1 cellular context compared by ENCODE assay signal in the genomic region with DNA sequence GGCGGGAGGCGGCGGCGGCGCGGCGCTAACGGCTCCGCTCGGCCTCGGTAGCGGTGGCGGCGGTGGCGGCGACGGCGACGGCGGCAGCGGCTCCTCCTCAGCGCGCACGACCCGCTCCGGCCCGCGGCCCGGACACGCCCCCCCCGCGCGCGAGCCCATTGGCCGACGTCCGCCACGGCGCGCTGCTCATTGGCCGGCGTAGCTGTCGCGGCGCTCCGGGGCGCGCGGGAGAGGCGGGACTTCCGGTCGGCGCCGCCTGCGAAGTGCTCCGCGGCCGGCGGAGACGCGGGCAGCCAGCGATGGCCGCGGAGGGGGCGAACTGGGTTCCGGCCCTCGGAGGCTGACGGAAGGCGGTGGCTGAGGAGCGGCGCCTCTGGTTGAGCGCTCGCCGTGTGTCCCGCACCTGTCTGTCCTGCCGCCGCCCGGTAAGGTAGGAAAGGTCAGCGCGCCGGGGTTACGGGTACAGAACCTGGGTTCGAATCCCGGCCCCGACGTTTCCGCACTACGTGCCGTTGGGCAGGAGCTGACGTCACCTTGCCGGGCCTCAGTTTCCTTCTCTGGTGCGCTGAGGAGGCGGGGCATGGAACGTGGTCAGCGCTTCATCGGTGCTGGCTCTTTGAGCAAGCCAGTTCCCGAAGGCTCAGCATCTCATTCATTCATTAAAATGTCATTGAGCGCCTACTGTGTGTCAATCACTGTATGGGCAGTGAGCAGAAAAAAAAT.
TF ChIP-seq lines count a peak whose summit lies in the region.

A gene (minus strand): TSS at position 108 of the 723 bp plus-strand sequence. CDS start 13,826 bp downstream, outside the sequence.

TF ChIP-seq in GM12878, 131 proteins besides CTCF, POLR2A, EP300 and RAD21 (continued from another document):
- TF ChIP-seq, protein P1, sequence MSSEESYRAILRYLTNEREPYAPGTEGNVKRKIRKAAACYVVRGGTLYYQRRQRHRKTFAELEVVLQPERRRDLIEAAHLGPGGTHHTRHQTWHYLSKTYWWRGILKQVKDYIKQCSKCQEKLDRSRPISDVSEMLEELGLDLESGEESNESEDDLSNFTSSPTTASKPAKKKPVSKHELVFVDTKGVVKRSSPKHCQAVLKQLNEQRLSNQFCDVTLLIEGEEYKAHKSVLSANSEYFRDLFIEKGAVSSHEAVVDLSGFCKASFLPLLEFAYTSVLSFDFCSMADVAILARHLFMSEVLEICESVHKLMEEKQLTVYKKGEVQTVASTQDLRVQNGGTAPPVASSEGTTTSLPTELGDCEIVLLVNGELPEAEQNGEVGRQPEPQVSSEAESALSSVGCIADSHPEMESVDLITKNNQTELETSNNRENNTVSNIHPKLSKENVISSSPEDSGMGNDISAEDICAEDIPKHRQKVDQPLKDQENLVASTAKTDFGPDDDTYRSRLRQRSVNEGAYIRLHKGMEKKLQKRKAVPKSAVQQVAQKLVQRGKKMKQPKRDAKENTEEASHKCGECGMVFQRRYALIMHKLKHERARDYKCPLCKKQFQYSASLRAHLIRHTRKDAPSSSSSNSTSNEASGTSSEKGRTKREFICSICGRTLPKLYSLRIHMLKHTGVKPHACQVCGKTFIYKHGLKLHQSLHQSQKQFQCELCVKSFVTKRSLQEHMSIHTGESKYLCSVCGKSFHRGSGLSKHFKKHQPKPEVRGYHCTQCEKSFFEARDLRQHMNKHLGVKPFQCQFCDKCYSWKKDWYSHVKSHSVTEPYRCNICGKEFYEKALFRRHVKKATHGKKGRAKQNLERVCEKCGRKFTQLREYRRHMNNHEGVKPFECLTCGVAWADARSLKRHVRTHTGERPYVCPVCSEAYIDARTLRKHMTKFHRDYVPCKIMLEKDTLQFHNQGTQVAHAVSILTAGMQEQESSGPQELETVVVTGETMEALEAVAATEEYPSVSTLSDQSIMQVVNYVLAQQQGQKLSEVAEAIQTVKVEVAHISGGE (CRISPR knock-in tag; IDR thresholded peaks at IDR 0.05) = peak; percentile 64
- TF ChIP-seq, protein P2, sequence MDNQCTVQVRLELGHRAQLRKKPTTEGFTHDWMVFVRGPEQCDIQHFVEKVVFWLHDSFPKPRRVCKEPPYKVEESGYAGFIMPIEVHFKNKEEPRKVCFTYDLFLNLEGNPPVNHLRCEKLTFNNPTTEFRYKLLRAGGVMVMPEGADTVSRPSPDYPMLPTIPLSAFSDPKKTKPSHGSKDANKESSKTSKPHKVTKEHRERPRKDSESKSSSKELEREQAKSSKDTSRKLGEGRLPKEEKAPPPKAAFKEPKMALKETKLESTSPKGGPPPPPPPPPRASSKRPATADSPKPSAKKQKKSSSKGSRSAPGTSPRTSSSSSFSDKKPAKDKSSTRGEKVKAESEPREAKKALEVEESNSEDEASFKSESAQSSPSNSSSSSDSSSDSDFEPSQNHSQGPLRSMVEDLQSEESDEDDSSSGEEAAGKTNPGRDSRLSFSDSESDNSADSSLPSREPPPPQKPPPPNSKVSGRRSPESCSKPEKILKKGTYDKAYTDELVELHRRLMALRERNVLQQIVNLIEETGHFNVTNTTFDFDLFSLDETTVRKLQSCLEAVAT (IDR thresholded peaks at IDR 0.05) = no peak
- no peak; the same call in 1 of the 2 replicates for TF ChIP-seq PML (IDR thresholded peaks at IDR 0.05; ENCODE audit: low read length)
- TF ChIP-seq, protein P3, sequence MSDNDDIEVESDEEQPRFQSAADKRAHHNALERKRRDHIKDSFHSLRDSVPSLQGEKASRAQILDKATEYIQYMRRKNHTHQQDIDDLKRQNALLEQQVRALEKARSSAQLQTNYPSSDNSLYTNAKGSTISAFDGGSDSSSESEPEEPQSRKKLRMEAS (IDR thresholded peaks at IDR 0.05; ENCODE audit: low read depth, low read length) = no peak
- peak; percentile 69; the same call in 1 of the 2 replicates for TF ChIP-seq STAT1 (conservative IDR thresholded peaks at IDR 0.05)
- TF ChIP-seq KLF5 (IDR thresholded peaks at IDR 0.05; ENCODE audit: partially characterized antibody) = peak; percentile 78
- no peak for TF ChIP-seq SUZ12 (IDR thresholded peaks at IDR 0.05; ENCODE audit: unreplicated experiment)
- peak; percentile 31 for TF ChIP-seq SIX5 (IDR thresholded peaks at IDR 0.05; ENCODE audit: low read depth, low read length, severe bottlenecking)
- TF ChIP-seq, protein P4, sequence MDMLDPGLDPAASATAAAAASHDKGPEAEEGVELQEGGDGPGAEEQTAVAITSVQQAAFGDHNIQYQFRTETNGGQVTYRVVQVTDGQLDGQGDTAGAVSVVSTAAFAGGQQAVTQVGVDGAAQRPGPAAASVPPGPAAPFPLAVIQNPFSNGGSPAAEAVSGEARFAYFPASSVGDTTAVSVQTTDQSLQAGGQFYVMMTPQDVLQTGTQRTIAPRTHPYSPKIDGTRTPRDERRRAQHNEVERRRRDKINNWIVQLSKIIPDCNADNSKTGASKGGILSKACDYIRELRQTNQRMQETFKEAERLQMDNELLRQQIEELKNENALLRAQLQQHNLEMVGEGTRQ (IDR thresholded peaks at IDR 0.05; ENCODE audit: borderline replicate concordance, low read depth, low read length) = no peak
- peak; percentile 94 for TF ChIP-seq ZNF207 (IDR thresholded peaks at IDR 0.05; ENCODE audit: borderline replicate concordance)
- TF ChIP-seq TBL1XR1 (IDR thresholded peaks at IDR 0.05; ENCODE audit: low read depth, low read length) = no peak
- peak; percentile 93 for TF ChIP-seq YY1 (IDR thresholded peaks at IDR 0.05; ENCODE audit: low read depth, low read length)
- no peak for TF ChIP-seq SPI1 (IDR thresholded peaks at IDR 0.05; ENCODE audit: borderline replicate concordance, insufficient read depth, low read depth, low read length)
- no peak for TF ChIP-seq NFIC (IDR thresholded peaks at IDR 0.05; ENCODE audit: low read depth, low read length)
- TF ChIP-seq, protein P5, sequence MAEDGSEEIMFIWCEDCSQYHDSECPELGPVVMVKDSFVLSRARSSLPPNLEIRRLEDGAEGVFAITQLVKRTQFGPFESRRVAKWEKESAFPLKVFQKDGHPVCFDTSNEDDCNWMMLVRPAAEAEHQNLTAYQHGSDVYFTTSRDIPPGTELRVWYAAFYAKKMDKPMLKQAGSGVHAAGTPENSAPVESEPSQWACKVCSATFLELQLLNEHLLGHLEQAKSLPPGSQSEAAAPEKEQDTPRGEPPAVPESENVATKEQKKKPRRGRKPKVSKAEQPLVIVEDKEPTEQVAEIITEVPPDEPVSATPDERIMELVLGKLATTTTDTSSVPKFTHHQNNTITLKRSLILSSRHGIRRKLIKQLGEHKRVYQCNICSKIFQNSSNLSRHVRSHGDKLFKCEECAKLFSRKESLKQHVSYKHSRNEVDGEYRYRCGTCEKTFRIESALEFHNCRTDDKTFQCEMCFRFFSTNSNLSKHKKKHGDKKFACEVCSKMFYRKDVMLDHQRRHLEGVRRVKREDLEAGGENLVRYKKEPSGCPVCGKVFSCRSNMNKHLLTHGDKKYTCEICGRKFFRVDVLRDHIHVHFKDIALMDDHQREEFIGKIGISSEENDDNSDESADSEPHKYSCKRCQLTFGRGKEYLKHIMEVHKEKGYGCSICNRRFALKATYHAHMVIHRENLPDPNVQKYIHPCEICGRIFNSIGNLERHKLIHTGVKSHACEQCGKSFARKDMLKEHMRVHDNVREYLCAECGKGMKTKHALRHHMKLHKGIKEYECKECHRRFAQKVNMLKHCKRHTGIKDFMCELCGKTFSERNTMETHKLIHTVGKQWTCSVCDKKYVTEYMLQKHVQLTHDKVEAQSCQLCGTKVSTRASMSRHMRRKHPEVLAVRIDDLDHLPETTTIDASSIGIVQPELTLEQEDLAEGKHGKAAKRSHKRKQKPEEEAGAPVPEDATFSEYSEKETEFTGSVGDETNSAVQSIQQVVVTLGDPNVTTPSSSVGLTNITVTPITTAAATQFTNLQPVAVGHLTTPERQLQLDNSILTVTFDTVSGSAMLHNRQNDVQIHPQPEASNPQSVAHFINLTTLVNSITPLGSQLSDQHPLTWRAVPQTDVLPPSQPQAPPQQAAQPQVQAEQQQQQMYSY (CRISPR knock-in tag; IDR thresholded peaks at IDR 0.05) = no peak
- TF ChIP-seq, protein P6, sequence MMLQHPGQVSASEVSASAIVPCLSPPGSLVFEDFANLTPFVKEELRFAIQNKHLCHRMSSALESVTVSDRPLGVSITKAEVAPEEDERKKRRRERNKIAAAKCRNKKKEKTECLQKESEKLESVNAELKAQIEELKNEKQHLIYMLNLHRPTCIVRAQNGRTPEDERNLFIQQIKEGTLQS (IDR thresholded peaks at IDR 0.05; ENCODE audit: borderline replicate concordance, extremely low read depth, low read depth, low read length) = no peak
- no peak for TF ChIP-seq SUPT20H (IDR thresholded peaks at IDR 0.05; ENCODE audit: borderline replicate concordance, control insufficient read depth, low read depth, low read length)
- peak; percentile 96 for TF ChIP-seq DPF2 (IDR thresholded peaks at IDR 0.05)
- TF ChIP-seq MEF2B (IDR thresholded peaks at IDR 0.05; ENCODE audit: partially characterized antibody, poor library complexity, severe bottlenecking) = no peak
- TF ChIP-seq, protein P7, sequence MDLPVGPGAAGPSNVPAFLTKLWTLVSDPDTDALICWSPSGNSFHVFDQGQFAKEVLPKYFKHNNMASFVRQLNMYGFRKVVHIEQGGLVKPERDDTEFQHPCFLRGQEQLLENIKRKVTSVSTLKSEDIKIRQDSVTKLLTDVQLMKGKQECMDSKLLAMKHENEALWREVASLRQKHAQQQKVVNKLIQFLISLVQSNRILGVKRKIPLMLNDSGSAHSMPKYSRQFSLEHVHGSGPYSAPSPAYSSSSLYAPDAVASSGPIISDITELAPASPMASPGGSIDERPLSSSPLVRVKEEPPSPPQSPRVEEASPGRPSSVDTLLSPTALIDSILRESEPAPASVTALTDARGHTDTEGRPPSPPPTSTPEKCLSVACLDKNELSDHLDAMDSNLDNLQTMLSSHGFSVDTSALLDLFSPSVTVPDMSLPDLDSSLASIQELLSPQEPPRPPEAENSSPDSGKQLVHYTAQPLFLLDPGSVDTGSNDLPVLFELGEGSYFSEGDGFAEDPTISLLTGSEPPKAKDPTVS (IDR thresholded peaks at IDR 0.05; ENCODE audit: low read depth, low read length) = no peak
